ENCODE assay signal across 7 cellular contexts in the genomic region with DNA sequence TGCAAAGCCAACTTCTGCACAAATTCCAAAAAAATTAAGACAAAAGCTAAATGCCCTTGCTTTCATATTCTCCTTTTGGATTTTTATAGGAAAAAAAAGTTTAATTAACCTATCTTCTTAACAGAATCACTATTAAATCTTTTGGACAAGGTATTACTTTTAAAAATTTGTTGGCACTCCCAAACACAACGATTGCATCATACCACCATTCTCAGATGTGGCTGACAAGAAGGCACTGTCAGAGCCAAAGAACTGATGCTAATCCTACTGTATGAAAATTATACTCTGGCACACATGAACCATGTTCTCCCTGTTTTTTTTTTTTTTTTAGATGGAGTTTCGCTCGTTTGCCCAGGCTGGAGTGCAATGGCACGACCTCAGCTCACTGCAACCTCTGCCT.
"Had no signal": no experiment of that assay in that cellular context is flagged by ENCODE, and none has a peak within 500 bp of the region (broad histone marks: within the 10 kb centered on the region; RNA-seq: fewer than 3 reads in every experiment).

No MANE protein-coding gene starts in this region.

- H3K4me1 Mint-ChIP-seq: GM23338, H9 had no signal

- H3K9me3 Mint-ChIP-seq: GM23338, H9 had no signal

- H3K27ac Mint-ChIP-seq: GM23338 had no signal

- DNase-seq: H9, HCEC 1CT, KG1 had no signal

- H3K4me3 Mint-ChIP-seq: GM23338, H9 had no signal

- ATAC-seq: GM23338 had no signal

- H3K4me3 ChIP-seq: GM23338 had no signal

- FAIRE-seq: H1, H54, HTR-8/SVneo had no signal

- H2AFZ ChIP-seq: GM23338 had no signal

- H3K4me2 ChIP-seq: GM23338 had no signal
